Comparison of ENCODE assay signal across 25 cellular contexts in genomic region chr3:114852974-114853373, GRCh38.
"Had no signal": no experiment of that assay in that cellular context is flagged by ENCODE, and none has a peak within 500 bp of the region (broad histone marks: within the 10 kb centered on the region; RNA-seq: fewer than 3 reads in every experiment).

No MANE protein-coding gene starts in this region.

- DNase-seq: naive B cell; naive thymus-derived CD8-positive, alpha-beta T cell; nephron progenitor cell; nucleus accumbens; pancreas; retina; right cardiac atrium; right lobe of liver; sigmoid colon; spleen; stimulated activated CD4-positive, alpha-beta T cell treated with anti-CD3 and anti-CD28 coated beads, Interleukin-12 subunit alpha, Interleukin-12 subunit beta, amount 100 ng/mL, for 4 hours; stimulated activated CD4-positive, alpha-beta T cell treated with anti-CD3 and anti-CD28 coated beads, Interleukin-1b, Interleukin-23, amount 100 ng/mL, for 48 hours; stimulated activated CD4-positive, alpha-beta T cell treated with anti-CD3 and anti-CD28 coated beads, Interleukin-4, amount 100 ng/mL, for 1 hour; stimulated activated CD4-positive, alpha-beta T cell treated with anti-CD3 and anti-CD28 coated beads, Interleukin-4, amount 100 ng/mL, for 4 hours; stimulated activated CD8-positive, alpha-beta memory T cell treated with anti-CD3 and anti-CD28 coated beads, Interleukin-4, amount 100 ng/mL, for 48 hours; stimulated activated naive CD4-positive, alpha-beta T cell; stimulated activated naive CD8-positive, alpha-beta T cell treated with anti-CD3 and anti-CD28 coated beads, Interleukin-15, amount 100 ng/mL, for 72 hours; stimulated activated naive CD8-positive, alpha-beta T cell treated with anti-CD3 and anti-CD28 coated beads, Interleukin-15, Interleukin-2, amounts not matched to agents 100 U/mL and 50 U/mL, for 24 hours; substantia nigra; testis; tibial artery; transverse colon; upper lobe of right lung had no signal

- ATAC-seq: naive thymus-derived CD8-positive, alpha-beta T cell; natural killer cell treated with Interleukin-12 subunit alpha and Interleukin-12 subunit beta and Interleukin-15 and Interleukin-18, amount 100 ng/mL, for 72 hours; pancreas; right cardiac atrium; right lobe of liver; stimulated activated memory B cell treated with anti-CD40 and anti-IgM and Interleukin-4, amounts not matched to agents 10 μg/mL and 1 μg/mL and 100 μg/mL, for 72 hours; stimulated activated naive CD8-positive, alpha-beta T cell treated with anti-CD3 and anti-CD28 coated beads, Interleukin-15, amount 100 ng/mL, for 72 hours; stimulated activated naive CD8-positive, alpha-beta T cell treated with anti-CD3 and anti-CD28 coated beads, Interleukin-15, Interleukin-2, amounts not matched to agents 100 U/mL and 50 U/mL, for 24 hours; upper lobe of right lung had no signal
